ENCODE assay signal across 12 cellular contexts in genomic region chr17:40018211-40019121, GRCh38. TPM values are rescaled to one million over a fixed set of nuclear protein-coding genes. Genes with fewer than 3 reads are reported as not detected.
DNase-seq lines count a peak whose midpoint lies in the region; ATAC-seq, FAIRE-seq and TF ChIP-seq lines count a peak whose summit lies in the region.
"Had no signal": no experiment of that assay in that cellular context is flagged by ENCODE, and none has a peak within 500 bp of the region (broad histone marks: within the 10 kb centered on the region; RNA-seq: fewer than 3 reads in every experiment).

No MANE protein-coding gene starts in this region.

- H3K36me3 Mint-ChIP-seq in activated T-cell treated with anti-CD3 and anti-CD28 coated beads, Interleukin-2, amount 50 U/mL, for 4 hours (ENCODE audit: insufficient read depth) = peaks cover 10% of the 10 kb centered on the region
- H3K36me3 Mint-ChIP-seq: activated naive CD8-positive, alpha-beta T cell had no signal

- no peak for FAIRE-seq in A549 (lab: Jason Lieb, UNC)

- no peak for TF ChIP-seq RAD21 in A549 (conservative IDR thresholded peaks at IDR 0.05 in 1 of 2, IDR thresholded peaks at IDR 0.05 in 1 of 2)

- POLR2A ChIA-PET in A549 (lab: Yijun Ruan, JAX) = interaction anchor here (1.6 kb wide), 1 partner anchor 11 kb away, joined by 3 read pairs; no protein-coding TSS in a partner anchor

- no peak overlapping the region for H3K4me3 Mint-ChIP-seq in stimulated activated naive CD8-positive, alpha-beta T cell treated with anti-CD3 and anti-CD28 coated beads, Interleukin-15, amount 100 ng/mL, for 72 hours
- no peak overlapping the region for H3K4me3 Mint-ChIP-seq in activated T-cell treated with anti-CD3 and anti-CD28 coated beads, Interleukin-2, amount 50 U/mL, for 4 hours
- H3K4me3 Mint-ChIP-seq: activated naive CD8-positive, alpha-beta T cell had no signal

- TF ChIP-seq POLR2A in A549 (IDR thresholded peaks at IDR 0.05; ENCODE audit: low read length) = no peak

- H3K9me3 Mint-ChIP-seq in stimulated activated naive CD8-positive, alpha-beta T cell treated with anti-CD3 and anti-CD28 coated beads, Interleukin-15, amount 100 ng/mL, for 72 hours = no peaks in the 10 kb centered on the region
- no peaks in the 10 kb centered on the region for H3K9me3 Mint-ChIP-seq in activated T-cell treated with anti-CD3 and anti-CD28 coated beads, Interleukin-2, amount 50 U/mL, for 4 hours

- H3K4me3 ChIP-seq in A549 = no peak overlapping the region
- no peak overlapping the region for H3K4me3 ChIP-seq in fibroblast of mammary gland (ENCODE audit: control insufficient read depth, low read depth, low read length)

- TF ChIP-seq CTCF in A549 (IDR thresholded peaks at IDR 0.05) = no peak
- no peak for TF ChIP-seq CTCF in fibroblast of mammary gland (conservative IDR thresholded peaks at IDR 0.05; ENCODE audit: control insufficient read depth, insufficient read depth, low read depth, low read length)

- WGBS in A549 (ENCODE audit: missing lambda C conversion rate) = 77% methylated on average over 15 of the region's 15 CpGs

- H3K27ac Mint-ChIP-seq in stimulated activated naive CD8-positive, alpha-beta T cell treated with anti-CD3 and anti-CD28 coated beads, Interleukin-15, amount 100 ng/mL, for 72 hours = peak overlapping the region in 1 of 2 donors; percentile 77
- H3K27ac Mint-ChIP-seq: activated naive CD8-positive, alpha-beta T cell had no signal

- DNase-seq in A549 (ENCODE audit: low read depth in 1 of 2, low spot score in 1 of 2) (no peak), RPMI7951 (ENCODE audit: low read depth) (peak; percentile 80), fibroblast of mammary gland (ENCODE audit: low read depth) (peak; percentile 91), myocyte (ENCODE audit: low read depth) (peak; percentile 83), HPDE6-E6E7 (ENCODE audit: extremely low spot score) (no peak)
- DNase-seq in stimulated activated naive CD8-positive, alpha-beta T cell treated with anti-CD3 and anti-CD28 coated beads, Interleukin-15, amount 100 ng/mL, for 72 hours = no peak
- DNase-seq in activated T-cell treated with anti-CD3 and anti-CD28 coated beads, Interleukin-2, amount 50 U/mL, for 4 hours = no peak
- DNase-seq: midbrain, OCI-M1 had no signal

- TF ChIP-seq EP300 in A549 (IDR thresholded peaks at IDR 0.05) = no peak

- ATAC-seq in A549 = no peak
- no peak for ATAC-seq in stimulated activated naive CD8-positive, alpha-beta T cell treated with anti-CD3 and anti-CD28 coated beads, Interleukin-15, amount 100 ng/mL, for 72 hours
- no peak for ATAC-seq in activated T-cell treated with anti-CD3 and anti-CD28 coated beads, Interleukin-2, amount 50 U/mL, for 4 hours
- ATAC-seq in GM21381 (IDR thresholded peaks at IDR 0.05; ENCODE audit: unreplicated experiment) = no peak
- ATAC-seq: activated CD4-positive, CD25-positive, alpha-beta regulatory T cell treated with anti-CD3 and anti-CD28 coated beads, Interleukin-2, amount 50 U/mL, for 24 hours had no signal

- CTCF ChIA-PET in A549 (lab: Yijun Ruan, JAX) = interaction anchor here (0.9 to 24.9 kb wide), 14 partner anchors 9 to 184 kb away, joined by 3 to 625 read pairs (median 24); partner anchors contain the start of genes PSMD3 and THRA

- peaks cover 7% of the 10 kb centered on the region for H3K4me1 Mint-ChIP-seq in stimulated activated naive CD8-positive, alpha-beta T cell treated with anti-CD3 and anti-CD28 coated beads, Interleukin-15, amount 100 ng/mL, for 72 hours
- peaks cover 5% of the 10 kb centered on the region for H3K4me1 Mint-ChIP-seq in activated T-cell treated with anti-CD3 and anti-CD28 coated beads, Interleukin-2, amount 50 U/mL, for 4 hours (ENCODE audit: low read depth)

- H3K27me3 Mint-ChIP-seq in stimulated activated naive CD8-positive, alpha-beta T cell treated with anti-CD3 and anti-CD28 coated beads, Interleukin-15, amount 100 ng/mL, for 72 hours = no peaks in the 10 kb centered on the region
- no peaks in the 10 kb centered on the region for H3K27me3 Mint-ChIP-seq in activated T-cell treated with anti-CD3 and anti-CD28 coated beads, Interleukin-2, amount 50 U/mL, for 4 hours (ENCODE audit: low read depth)
- H3K27me3 Mint-ChIP-seq: activated naive CD8-positive, alpha-beta T cell had no signal

- H3K9me3 ChIP-seq in A549 = no peaks in the 10 kb centered on the region

- H3K4me1 ChIP-seq in A549 = peaks cover 47% of the 10 kb centered on the region

- H3K4me2 ChIP-seq in A549 = no peak overlapping the region

- peak overlapping the region; percentile 31 to 43; a peak in 2 of 6 replicates for H3K27ac ChIP-seq in A549

TF ChIP-seq in A549, 52 proteins besides CTCF, POLR2A, EP300 and RAD21 (continues in another document):
- TF ChIP-seq ZC3H11A (IDR thresholded peaks at IDR 0.05) (no peak), FOSL2 (IDR thresholded peaks at IDR 0.05) (no peak), FOSL2 (CRISPR knock-in tag; IDR thresholded peaks at IDR 0.05) (no peak), ESRRA (IDR thresholded peaks at IDR 0.05; ENCODE audit: borderline replicate concordance, low read length) (no peak), EHMT2 (IDR thresholded peaks at IDR 0.05; ENCODE audit: low read depth) (no peak), CHD2 (IDR thresholded peaks at IDR 0.05; ENCODE audit: low read length, partially characterized antibody) (no peak), CHD4 (IDR thresholded peaks at IDR 0.05; ENCODE audit: borderline replicate concordance) (no peak), KDM1A (IDR thresholded peaks at IDR 0.05; ENCODE audit: low read depth) (no peak), TP53 (CRISPR knock-in tag; IDR thresholded peaks at IDR 0.05) (no peak), GATA3 (IDR thresholded peaks at IDR 0.05; ENCODE audit: borderline replicate concordance) (no peak), NFE2L2 (conservative IDR thresholded peaks at IDR 0.05; ENCODE audit: low read length) (no peak), ZFP36 (IDR thresholded peaks at IDR 0.05; ENCODE audit: borderline replicate concordance, partially characterized antibody) (no peak)

RNA-seq across cellular contexts. Expression of gene CSF3, which starts 3.2 kb away (rescaled TPM):
- polyA plus RNA-seq in A549 (2011; rRNA removed) (0.41 TPM in 1 of 2 replicates, not detected in the other), A549 (2017; fragmentation: RNase III; extraction: RNeasy Plus Mini Kit Qiagen cat#74134 plus additional on column Dnase treatment) (not detected in 3 replicates)
- polyA plus RNA-seq in A549 (2012; cell fraction: cytosol; rRNA removed) = 0.03 TPM in 1 of 2 replicates, not detected in the other
- polyA plus RNA-seq in A549 (2012; cell fraction: nucleus; rRNA removed) = 0.04 TPM in 1 of 2 replicates, not detected in the other
- polyA minus RNA-seq in A549 (2011; rRNA and poly(A)+ RNA removed) = not detected in 2 replicates
- total RNA-seq in RPMI7951 (2014; rRNA removed; shearing (Covaris generic)) = 0.49 TPM in 1 of 2 replicates, not detected in the other
- 0.10 and 0.11 TPM in 2 replicates for total RNA-seq in myocyte
- polyA plus RNA-seq in myocyte (2012) = not detected
- not detected for total RNA-seq in activated T-cell treated with anti-CD3 and anti-CD28 coated beads, Interleukin-2, amount 50 U/mL, for 4 hours

RNA-seq across cellular contexts. Expression of gene MED24, which starts 35.7 kb away (rescaled TPM):
- polyA plus RNA-seq in A549 (2011; rRNA removed) (63.6 and 89.5 TPM in 2 replicates), A549 (2017; fragmentation: RNase III; extraction: RNeasy Plus Mini Kit Qiagen cat#74134 plus additional on column Dnase treatment) (60.7 to 64.5 TPM (median 60.8 TPM) in 3 replicates)
- 85.2 and 102 TPM in 2 replicates for polyA plus RNA-seq in A549 (2012; cell fraction: cytosol; rRNA removed)
- 320 and 427 TPM in 2 replicates for polyA plus RNA-seq in A549 (2012; cell fraction: nucleus; rRNA removed)
- polyA minus RNA-seq in A549 (2011; rRNA and poly(A)+ RNA removed) = 129 and 130 TPM in 2 replicates
- total RNA-seq in RPMI7951 (2014; rRNA removed; shearing (Covaris generic)) = 44.9 and 47.8 TPM in 2 replicates
- total RNA-seq in myocyte = 88.7 and 90.0 TPM in 2 replicates
- 61.5 TPM for polyA plus RNA-seq in myocyte (2012)
- 100 to 1,000 TPM; 133 to 140 (median 134) TPM for total RNA-seq in activated T-cell treated with anti-CD3 and anti-CD28 coated beads, Interleukin-2, amount 50 U/mL, for 4 hours

RNA-seq across cellular contexts. Expression of gene PSMD3, which starts 37.9 kb away (rescaled TPM):
- polyA plus RNA-seq in A549 (2011; rRNA removed) = 87.7 and 113 TPM in 2 replicates
- 172 and 210 TPM in 2 replicates for polyA plus RNA-seq in A549 (2012; cell fraction: cytosol; rRNA removed)
- 255 and 268 TPM in 2 replicates for polyA plus RNA-seq in A549 (2012; cell fraction: nucleus; rRNA removed)
- polyA plus RNA-seq in A549 (2017; fragmentation: RNase III; extraction: RNeasy Plus Mini Kit Qiagen cat#74134 plus additional on column Dnase treatment) = 186 to 193 TPM (median 187 TPM) in 3 replicates
- 146 and 167 TPM in 2 replicates for polyA minus RNA-seq in A549 (2011; rRNA and poly(A)+ RNA removed)
- 114 and 116 TPM in 2 replicates for total RNA-seq in RPMI7951 (2014; rRNA removed; shearing (Covaris generic))
- total RNA-seq in myocyte = 171 and 186 TPM in 2 replicates
- polyA plus RNA-seq in myocyte (2012) = 137 TPM
- total RNA-seq in activated T-cell treated with anti-CD3 and anti-CD28 coated beads, Interleukin-2, amount 50 U/mL, for 4 hours = 100 to 1,000 TPM; 276 to 288 (median 280) TPM

RNA-seq across cellular contexts. Expression of gene THRA, which starts 44.3 kb away (rescaled TPM):
- polyA plus RNA-seq in A549 (2011; rRNA removed) = 20.1 and 27.4 TPM in 2 replicates
- 12.5 and 15.3 TPM in 2 replicates for polyA plus RNA-seq in A549 (2012; cell fraction: cytosol; rRNA removed)
- polyA plus RNA-seq in A549 (2012; cell fraction: nucleus; rRNA removed) = 10.5 and 13.1 TPM in 2 replicates
- 16.1 to 23.7 TPM (median 22.5 TPM) in 3 replicates for polyA plus RNA-seq in A549 (2017; fragmentation: RNase III; extraction: RNeasy Plus Mini Kit Qiagen cat#74134 plus additional on column Dnase treatment)
- polyA minus RNA-seq in A549 (2011; rRNA and poly(A)+ RNA removed) = 25.5 and 26.9 TPM in 2 replicates
- total RNA-seq in RPMI7951 (2014; rRNA removed; shearing (Covaris generic)) = 16.3 and 20.0 TPM in 2 replicates
- total RNA-seq in myocyte = 52.5 and 61.1 TPM in 2 replicates
- polyA plus RNA-seq in myocyte (2012) = 38.9 TPM
- total RNA-seq in activated T-cell treated with anti-CD3 and anti-CD28 coated beads, Interleukin-2, amount 50 U/mL, for 4 hours = 10 to 100 TPM in 2 of 3 donors, 1 to 10 TPM in 1; 6.6 to 12.4 (median 10.3) TPM

RNA-seq across cellular contexts. Expression of gene GSDMA, which starts 55.7 kb away (rescaled TPM):
- polyA plus RNA-seq in A549 (2011; rRNA removed) (not detected in 2 replicates), A549 (2017; fragmentation: RNase III; extraction: RNeasy Plus Mini Kit Qiagen cat#74134 plus additional on column Dnase treatment) (not detected in 3 replicates)
- not detected in 2 replicates for polyA plus RNA-seq in A549 (2012; cell fraction: cytosol; rRNA removed)
- not detected in 2 replicates for polyA plus RNA-seq in A549 (2012; cell fraction: nucleus; rRNA removed)
- polyA minus RNA-seq in A549 (2011; rRNA and poly(A)+ RNA removed) = not detected in 2 replicates
- not detected in 2 replicates for total RNA-seq in RPMI7951 (2014; rRNA removed; shearing (Covaris generic))
- not detected in 2 replicates for total RNA-seq in myocyte
- polyA plus RNA-seq in myocyte (2012) = not detected
- 1 to 10 TPM in 1 of 3 donors, under 1 TPM in 2; 0.32 to 1.6 (median 0.41) TPM for total RNA-seq in activated T-cell treated with anti-CD3 and anti-CD28 coated beads, Interleukin-2, amount 50 U/mL, for 4 hours

Comparison
In these comparisons a context has a peak if more than half of its experiments do, and no peak if none do; other contexts are left out.
1. DNase-seq: peak in RPMI7951 (single experiment), fibroblast of mammary gland (single experiment) and myocyte (single experiment); none in A549 (0 of 2), HPDE6-E6E7 (single experiment), stimulated activated naive CD8-positive, alpha-beta T cell treated with anti-CD3 and anti-CD28 coated beads, Interleukin-15, amount 100 ng/mL, for 72 hours (0 of 2) and activated T-cell treated with anti-CD3 and anti-CD28 coated beads, Interleukin-2, amount 50 U/mL, for 4 hours (single experiment).